Comparison of ENCODE assay signal across 23 cellular contexts in genomic region chr18:5430131-5430530, GRCh38.
DNase-seq lines count a peak whose midpoint lies in the region; FAIRE-seq and TF ChIP-seq lines count a peak whose summit lies in the region.
"Had no signal": no experiment of that assay in that cellular context is flagged by ENCODE, and none has a peak within 500 bp of the region (broad histone marks: within the 10 kb centered on the region; RNA-seq: fewer than 3 reads in every experiment).

No MANE protein-coding gene starts in this region.

- no peaks in the 10 kb centered on the region for H3K9me3 Mint-ChIP-seq in type B pancreatic cell
- H3K9me3 Mint-ChIP-seq: CD4-positive, alpha-beta T cell; T-helper 1 cell treated with Interleukin-12 subunit alpha and Interleukin-12 subunit beta and Interleukin-4 antibody, amounts not matched to agents 30 μg/mL and 1 μg/mL, for 36 hours had no signal

- peaks cover 4% of the 10 kb centered on the region for H3K4me1 Mint-ChIP-seq in type B pancreatic cell (ENCODE audit: unreplicated experiment)

- H3K4me3 Mint-ChIP-seq in type B pancreatic cell, result peak overlapping the region; percentile 18
- H3K4me3 Mint-ChIP-seq: CD4-positive, alpha-beta T cell; T-helper 1 cell treated with Interleukin-12 subunit alpha and Interleukin-12 subunit beta and Interleukin-4 antibody, amounts not matched to agents 30 μg/mL and 1 μg/mL, for 36 hours had no signal

- DNase-seq in NCI-H524 (lab: John Stamatoyannopoulos, UW), result peak; percentile 29 to 31
- DNase-seq in NCI-H524 treated with DMSO at 0.1 percent for 48 hours (lab: John Stamatoyannopoulos, UW), result no peak
- peak; percentile 30 for DNase-seq in NCI-H187 treated with DMSO at 0.1 percent for 48 hours (lab: John Stamatoyannopoulos, UW)
- DNase-seq in NCI-H69 (lab: John Stamatoyannopoulos, UW), result peak; percentile 17
- DNase-seq in type B pancreatic cell (ENCODE audit: extremely low spot score, unreplicated experiment), result no peak
- DNase-seq in DMS79 treated with DMSO at 0.1 percent for 48 hours (lab: John Stamatoyannopoulos, UW), result no peak
- no peak for DNase-seq in urothelium cell line (ENCODE audit: low spot score)
- DNase-seq: CD4-positive, alpha-beta T cell; DND-41; IMR-90; KG1; MG63; NCI-H1694 treated with DMSO at 0.1 percent for 48 hours; NCI-H2107; NCI-H446 treated with DMSO at 0.1 percent for 48 hours; SIG-M5; SK-N-SH; SW 1271 had no signal

- H3K36me3 Mint-ChIP-seq in type B pancreatic cell, result peaks cover 4% of the 10 kb centered on the region

- H3K27ac Mint-ChIP-seq in type B pancreatic cell, result peak overlapping the region; percentile 46
- H3K27ac Mint-ChIP-seq: CD4-positive, alpha-beta T cell; T-helper 1 cell treated with Interleukin-12 subunit alpha and Interleukin-12 subunit beta and Interleukin-4 antibody, amounts not matched to agents 30 μg/mL and 1 μg/mL, for 36 hours had no signal

- no peak for TF ChIP-seq CTCF in type B pancreatic cell (conservative IDR thresholded peaks at IDR 0.05)

- H3K27me3 Mint-ChIP-seq in type B pancreatic cell, result no peaks in the 10 kb centered on the region
- H3K27me3 Mint-ChIP-seq: CD4-positive, alpha-beta T cell had no signal

- no peak for FAIRE-seq in urothelium cell line (lab: Jason Lieb, UNC)
- FAIRE-seq: A204.1, D721Med, H54, RCC 7860 had no signal

Comparison
In these comparisons a context has a peak if more than half of its experiments do, and no peak if none do; other contexts are left out.
1. DNase-seq: peak in NCI-H524 (2 of 2), NCI-H187 treated with DMSO at 0.1 percent for 48 hours (single experiment) and NCI-H69 (single experiment); none in NCI-H524 treated with DMSO at 0.1 percent for 48 hours (single experiment), type B pancreatic cell (single experiment), DMS79 treated with DMSO at 0.1 percent for 48 hours (single experiment) and urothelium cell line (single experiment).